Comparison of ENCODE assay signal across 8 cellular contexts in the genomic region with DNA sequence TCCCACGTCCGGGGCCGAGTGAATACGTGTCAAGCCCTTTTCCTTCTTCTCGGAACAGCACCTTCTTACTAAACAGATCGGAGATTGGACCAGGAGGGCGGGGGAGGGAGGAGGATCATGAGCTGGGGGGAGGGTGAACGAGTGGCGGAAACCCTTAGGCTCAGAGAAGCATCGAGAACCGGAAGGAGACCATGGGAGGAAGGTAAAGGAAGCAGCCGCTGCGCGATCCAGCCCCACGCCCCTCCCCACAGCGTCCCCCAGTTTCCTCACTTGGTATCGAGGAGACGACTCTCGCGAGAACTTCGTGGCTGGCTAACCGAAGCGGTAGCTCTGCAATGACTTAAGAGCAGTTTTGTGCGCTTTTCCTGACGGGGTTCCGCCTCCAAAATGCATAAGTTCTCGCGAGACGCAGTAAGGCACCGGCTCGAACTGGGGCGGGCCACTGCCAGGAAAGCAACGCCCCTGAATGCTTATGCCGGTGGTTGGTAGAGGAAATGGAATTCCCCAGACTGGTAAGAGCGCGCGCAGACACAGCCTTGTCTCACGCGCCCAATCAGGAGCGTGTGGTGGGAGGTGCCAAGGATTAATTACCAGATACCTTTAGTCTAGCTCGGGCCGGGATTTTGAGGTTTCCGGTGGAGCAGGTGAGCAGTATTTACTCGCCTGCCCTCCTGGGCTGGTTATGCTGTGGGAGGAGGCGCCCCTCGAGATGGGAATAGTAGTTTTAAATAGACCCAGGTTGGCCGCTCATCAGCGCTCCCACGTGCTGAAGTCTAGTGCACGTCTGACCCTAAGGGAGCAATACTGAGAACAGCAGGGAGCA. TPM values are rescaled to one million over a fixed set of nuclear protein-coding genes. Genes with fewer than 3 reads are reported as not detected.
DNase-seq lines count a peak whose midpoint lies in the region; ATAC-seq and TF ChIP-seq lines count a peak whose summit lies in the region.

No MANE protein-coding gene starts in this region.

- DNase-seq in AG10803 (ENCODE audit: low read depth) (peak; percentile 100), NCI-H226 (peak; percentile 99), activated B cell treated with CpG ODN at 0.5 μM for 24 hours (peak; percentile 88), inferior parietal cortex (ENCODE audit: extremely low spot score) (peak; percentile 97), smooth muscle cell of the brain vasculature (ENCODE audit: low read depth, low spot score) (peak; percentile 100)
- DNase-seq in central memory CD8-positive, alpha-beta T cell (ENCODE audit: low spot score in 2 of 2) = peak; percentile 93 to 99

- intact Hi-C loops in activated B cell treated with CpG ODN at 0.5 μM for 24 hours (cut with micrococcal nuclease) = loop anchor here (1.0 to 10.0 kb wide), 16 partner anchors 19 to 1917 kb away; partner anchors contain the start of genes BDH2, CENPE, CISD2 and MANBA

- peak; percentile 26; the same call in 1 of the 2 replicates for TF ChIP-seq CTCF in AG10803 (conservative IDR thresholded peaks at IDR 0.05; ENCODE audit: low read length)
- TF ChIP-seq CTCF in activated B cell treated with CpG ODN at 0.5 μM for 24 hours (IDR thresholded peaks at IDR 0.05) = no peak

- POLR2A ChIA-PET in activated B cell treated with CpG ODN at 0.5 μM for 24 hours (lab: Charles Lee) = interaction anchor here (0.6 to 5.5 kb wide), 40 partner anchors 9 to 1037 kb away, joined by 3 to 263 read pairs (median 6); partner anchors contain the start of genes BDH2, CISD2, MANBA and NFKB1

- no peaks in the 10 kb centered on the region for H3K27me3 Mint-ChIP-seq in activated B cell treated with CpG ODN at 0.5 μM for 24 hours
- H3K27me3 Mint-ChIP-seq in central memory CD8-positive, alpha-beta T cell = no peaks in the 10 kb centered on the region

- CTCF ChIA-PET in activated B cell treated with CpG ODN at 0.5 μM for 24 hours (lab: Charles Lee) = interaction anchor here (1.0 to 2.7 kb wide), 6 partner anchors 11 to 264 kb away, joined by 3 to 14 read pairs (median 3); partner anchors contain the start of genes CISD2 and MANBA

- no peaks in the 10 kb centered on the region for H3K9me3 Mint-ChIP-seq in activated B cell treated with CpG ODN at 0.5 μM for 24 hours
- no peaks in the 10 kb centered on the region for H3K9me3 Mint-ChIP-seq in central memory CD8-positive, alpha-beta T cell

- H3K4me1 Mint-ChIP-seq in activated B cell treated with CpG ODN at 0.5 μM for 24 hours = peaks cover 25% of the 10 kb centered on the region
- peaks cover 25% of the 10 kb centered on the region for H3K4me1 Mint-ChIP-seq in central memory CD8-positive, alpha-beta T cell

- peak overlapping the region; percentile 91 for H3K4me3 ChIP-seq in AG10803 (ENCODE audit: low read length)

- no peak overlapping the region for H3K27ac Mint-ChIP-seq in activated B cell treated with CpG ODN at 0.5 μM for 24 hours
- no peak overlapping the region for H3K27ac Mint-ChIP-seq in central memory CD8-positive, alpha-beta T cell (ENCODE audit: low read depth)

- ATAC-seq in GM19025 (IDR thresholded peaks at IDR 0.05; ENCODE audit: low read depth, unreplicated experiment) (peak; percentile 81), HG03196 (IDR thresholded peaks at IDR 0.05; ENCODE audit: unreplicated experiment) (peak; percentile 84), activated B cell treated with CpG ODN at 0.5 μM for 24 hours (ENCODE audit: low read depth) (peak; percentile 75)
- peak; percentile 72 for ATAC-seq in central memory CD8-positive, alpha-beta T cell (replicated peaks; ENCODE audit: extremely low read depth, poor library complexity, severe bottlenecking)

- peaks cover 18% of the 10 kb centered on the region for H3K36me3 Mint-ChIP-seq in activated B cell treated with CpG ODN at 0.5 μM for 24 hours (ENCODE audit: low read depth)
- H3K36me3 Mint-ChIP-seq in central memory CD8-positive, alpha-beta T cell (ENCODE audit: insufficient read depth) = peaks cover 10% of the 10 kb centered on the region

- no peak overlapping the region for H3K4me3 Mint-ChIP-seq in activated B cell treated with CpG ODN at 0.5 μM for 24 hours
- H3K4me3 Mint-ChIP-seq in central memory CD8-positive, alpha-beta T cell = no peak overlapping the region

RNA-seq across cellular contexts. Expression of gene UBE2D3, which starts 0.5 kb away (rescaled TPM):
- 321 and 327 TPM in 2 replicates for total RNA-seq in activated B cell treated with CpG ODN at 0.5 μM for 24 hours

RNA-seq across cellular contexts. Expression of gene CISD2, which starts 40.9 kb away (rescaled TPM):
- 12.6 and 13.7 TPM in 2 replicates for total RNA-seq in activated B cell treated with CpG ODN at 0.5 μM for 24 hours

Comparison
In these comparisons a context has a peak if more than half of its experiments do, and no peak if none do; other contexts are left out.
1. Peak in every context shown above with its lines: DNase-seq, ATAC-seq and H3K4me3 ChIP-seq.